Comparison of ENCODE assay signal across 33 cellular contexts in genomic region chr7:28067171-28067570, GRCh38.
"Had no signal": no experiment of that assay in that cellular context is flagged by ENCODE, and none has a peak within 500 bp of the region (broad histone marks: within the 10 kb centered on the region; RNA-seq: fewer than 3 reads in every experiment).

No MANE protein-coding gene starts in this region.

- H3K27me3 Mint-ChIP-seq: activated naive CD8-positive, alpha-beta T cell treated with anti-CD3 and anti-CD28 coated beads for 36 hours; memory B cell had no signal

- H3K27ac ChIP-seq: adrenal gland, body of pancreas, epithelial cell of prostate, hepatocyte, pancreas, prostate gland, right atrium auricular region, thoracic aorta, upper lobe of left lung, VCaP had no signal

- H3K36me3 ChIP-seq: adrenal gland, pancreas, prostate gland, right atrium auricular region, thoracic aorta, upper lobe of left lung had no signal

- DNase-seq: activated CD4-positive, alpha-beta T cell treated with anti-CD3 and anti-CD28 coated beads for 4 hours; activated CD4-positive, alpha-beta T cell treated with anti-CD3 and anti-CD28 coated beads, Interleukin-2, amount 50 U/mL, for 48 hours; activated CD8-positive, alpha-beta memory T cell treated with anti-CD3 and anti-CD28 coated beads for 24 hours; activated effector memory CD4-positive, alpha-beta T cell treated with Interleukin-2 at 50 U/mL for 16 hours; activated naive CD4-positive, alpha-beta T cell treated with Interleukin-2 at 50 U/mL for 16 hours; activated naive CD8-positive, alpha-beta T cell treated with anti-CD3 and anti-CD28 coated beads for 36 hours; adrenal gland; aorta; body of pancreas; dermis blood vessel endothelial cell; effector CD4-positive, alpha-beta T cell; islet precursor cell; midbrain; naive thymus-derived CD8-positive, alpha-beta T cell; nucleus accumbens; pancreas; stimulated activated CD4-positive, alpha-beta T cell treated with anti-CD3 and anti-CD28 coated beads, Interleukin-2, amount 100 ng/mL, for 48 hours; stimulated activated naive CD4-positive, alpha-beta T cell treated with Interleukin-2 at 50 U/mL for 16 hours; T-helper 9 cell; upper lobe of left lung had no signal

- H3K4me3 ChIP-seq: adrenal gland, body of pancreas, hepatocyte, pancreas, prostate gland, right atrium auricular region, thoracic aorta, upper lobe of left lung had no signal

- H3K4me3 Mint-ChIP-seq: activated naive CD8-positive, alpha-beta T cell treated with anti-CD3 and anti-CD28 coated beads for 36 hours; memory B cell; naive thymus-derived CD8-positive, alpha-beta T cell; neural crest cell; T-helper 1 cell treated with Interleukin-12 subunit alpha and Interleukin-12 subunit beta and Interleukin-4 antibody, amounts not matched to agents 30 μg/mL and 1 μg/mL, for 36 hours had no signal

- H2AFZ ChIP-seq: hepatocyte had no signal

- H3K27ac Mint-ChIP-seq: activated naive CD8-positive, alpha-beta T cell treated with anti-CD3 and anti-CD28 coated beads for 36 hours; memory B cell; T-helper 1 cell treated with Interleukin-12 subunit alpha and Interleukin-12 subunit beta and Interleukin-4 antibody, amounts not matched to agents 30 μg/mL and 1 μg/mL, for 36 hours had no signal

- H3K4me2 ChIP-seq: hepatocyte had no signal

- H3K27me3 ChIP-seq: adrenal gland, body of pancreas, hepatocyte, pancreas, right atrium auricular region, upper lobe of left lung had no signal

- H3K9me3 ChIP-seq: adrenal gland, body of pancreas, pancreas, prostate gland, right atrium auricular region, thoracic aorta, upper lobe of left lung had no signal

- H3K9me3 Mint-ChIP-seq: activated naive CD8-positive, alpha-beta T cell treated with anti-CD3 and anti-CD28 coated beads for 36 hours; memory B cell; neural crest cell; T-helper 1 cell treated with Interleukin-12 subunit alpha and Interleukin-12 subunit beta and Interleukin-4 antibody, amounts not matched to agents 30 μg/mL and 1 μg/mL, for 36 hours had no signal

- H3K4me1 ChIP-seq: prostate gland had no signal

- ATAC-seq: body of pancreas; naive thymus-derived CD8-positive, alpha-beta T cell; pancreas had no signal

- FAIRE-seq: colon, endometrium, frontal cortex, pancreas, TTC549 had no signal
